ENCODE assay signal across 20 cellular contexts in genomic region chr5:14783689-14784088, GRCh38.
DNase-seq lines count a peak whose midpoint lies in the region; ATAC-seq and TF ChIP-seq lines count a peak whose summit lies in the region.
"Had no signal": no experiment of that assay in that cellular context is flagged by ENCODE, and none has a peak within 500 bp of the region (broad histone marks: within the 10 kb centered on the region; RNA-seq: fewer than 3 reads in every experiment).

No MANE protein-coding gene starts in this region.

- H3K27me3 Mint-ChIP-seq in activated CD4-positive, alpha-beta T cell treated with anti-CD3 and anti-CD28 coated beads for 36 hours, result no peaks in the 10 kb centered on the region
- H3K27me3 Mint-ChIP-seq in activated T-helper 2 cell treated with anti-CD3 and anti-CD28 coated beads, Interferon-gamma antibody, Interleukin-2, Interleukin-4, amounts not matched to agents 10 μg/mL and 5 μg/mL and 100 μg/mL, durations not matched to agents 14 hours and 24 hours and 36 hours (ENCODE audit: low read depth), result no peaks in the 10 kb centered on the region
- H3K27me3 Mint-ChIP-seq: CD4-positive, alpha-beta T cell; type B pancreatic cell had no signal

- no peak overlapping the region for H3K4me3 Mint-ChIP-seq in activated CD4-positive, alpha-beta T cell treated with anti-CD3 and anti-CD28 coated beads for 36 hours
- no peak overlapping the region for H3K4me3 Mint-ChIP-seq in activated T-helper 2 cell treated with anti-CD3 and anti-CD28 coated beads, Interferon-gamma antibody, Interleukin-2, Interleukin-4, amounts not matched to agents 10 μg/mL and 5 μg/mL and 100 μg/mL, durations not matched to agents 14 hours and 24 hours and 36 hours (ENCODE audit: low read depth)
- H3K4me3 Mint-ChIP-seq: CD4-positive, alpha-beta T cell; neural crest cell; type B pancreatic cell had no signal

- DNase-seq in activated CD4-positive, alpha-beta T cell treated with anti-CD3 and anti-CD28 coated beads for 36 hours, result no peak
- DNase-seq in activated CD4-positive, alpha-beta T cell treated with anti-CD3 and anti-CD28 coated beads, Interleukin-2, amount 50 U/mL, for 48 hours, result no peak
- no peak for DNase-seq in activated T-helper 2 cell treated with anti-CD3 and anti-CD28 coated beads, Interferon-gamma antibody, Interleukin-2, Interleukin-4, amounts not matched to agents 10 μg/mL and 5 μg/mL and 100 μg/mL, durations not matched to agents 14 hours and 24 hours and 36 hours (ENCODE audit: low spot score)
- DNase-seq in UCSD-AML1 (lab: John Stamatoyannopoulos, UW; ENCODE audit: unreplicated experiment) (no peak), DMS53 (lab: John Stamatoyannopoulos, UW) (no peak), BE2C (no peak)
- DNase-seq: 8988T; activated CD8-positive, alpha-beta memory T cell treated with anti-CD3 and anti-CD28 coated beads, Interleukin-2, amount 50 U/mL, for 48 hours; CD4-positive, alpha-beta T cell; EL; mammary epithelial cell; NCI-H1694; NCI-H510A; PC-3; SK-N-SH had no signal

- peaks cover 24% of the 10 kb centered on the region for H3K36me3 Mint-ChIP-seq in activated CD4-positive, alpha-beta T cell treated with anti-CD3 and anti-CD28 coated beads for 36 hours (ENCODE audit: low read depth)
- peaks cover 38% of the 10 kb centered on the region for H3K36me3 Mint-ChIP-seq in activated T-helper 2 cell treated with anti-CD3 and anti-CD28 coated beads, Interferon-gamma antibody, Interleukin-2, Interleukin-4, amounts not matched to agents 10 μg/mL and 5 μg/mL and 100 μg/mL, durations not matched to agents 14 hours and 24 hours and 36 hours (ENCODE audit: low read depth)

- peaks cover 54% of the 10 kb centered on the region for H3K4me1 Mint-ChIP-seq in activated CD4-positive, alpha-beta T cell treated with anti-CD3 and anti-CD28 coated beads for 36 hours
- H3K4me1 Mint-ChIP-seq in activated T-helper 2 cell treated with anti-CD3 and anti-CD28 coated beads, Interferon-gamma antibody, Interleukin-2, Interleukin-4, amounts not matched to agents 10 μg/mL and 5 μg/mL and 100 μg/mL, durations not matched to agents 14 hours and 24 hours and 36 hours (ENCODE audit: low read depth), result peaks cover 30% of the 10 kb centered on the region

- H3K9me3 ChIP-seq in BE2C, result no peaks in the 10 kb centered on the region
- H3K9me3 ChIP-seq: right atrium auricular region, SK-N-SH had no signal

- CTCF ChIA-PET in activated CD4-positive, alpha-beta T cell treated with anti-CD3 and anti-CD28 coated beads for 36 hours (lab: Charles Lee), result interaction anchor here (0.6 to 1.0 kb wide), 2 partner anchors 33 to 220 kb away, joined by 3 to 4 read pairs; no protein-coding TSS in a partner anchor

- POLR2A ChIA-PET in activated CD4-positive, alpha-beta T cell treated with anti-CD3 and anti-CD28 coated beads for 36 hours (lab: Charles Lee), result no interaction called here

- H3K27ac Mint-ChIP-seq in activated CD4-positive, alpha-beta T cell treated with anti-CD3 and anti-CD28 coated beads for 36 hours, result no peak overlapping the region
- peak overlapping the region; percentile 44 for H3K27ac Mint-ChIP-seq in activated T-helper 2 cell treated with anti-CD3 and anti-CD28 coated beads, Interferon-gamma antibody, Interleukin-2, Interleukin-4, amounts not matched to agents 10 μg/mL and 5 μg/mL and 100 μg/mL, durations not matched to agents 14 hours and 24 hours and 36 hours
- H3K27ac Mint-ChIP-seq: CD4-positive, alpha-beta T cell; type B pancreatic cell had no signal

- peak; percentile 90 for ATAC-seq in activated CD4-positive, alpha-beta T cell treated with anti-CD3 and anti-CD28 coated beads for 36 hours
- ATAC-seq in GM21381 (IDR thresholded peaks at IDR 0.05; ENCODE audit: unreplicated experiment) (peak; percentile 87), HG03095 (IDR thresholded peaks at IDR 0.05; ENCODE audit: unreplicated experiment) (peak; percentile 59)
- ATAC-seq: PC-3 had no signal

- intact Hi-C loops in activated CD4-positive, alpha-beta T cell treated with anti-CD3 and anti-CD28 coated beads for 36 hours (cut with DNase I, micrococcal nuclease), result no loop called here
- intact Hi-C loops in activated T-helper 2 cell treated with anti-CD3 and anti-CD28 coated beads, Interferon-gamma antibody, Interleukin-2, Interleukin-4, amounts not matched to agents 10 μg/mL and 5 μg/mL and 100 μg/mL, durations not matched to agents 14 hours and 24 hours and 36 hours (cut with micrococcal nuclease), result no loop called here

- no peaks in the 10 kb centered on the region for H3K9me3 Mint-ChIP-seq in activated CD4-positive, alpha-beta T cell treated with anti-CD3 and anti-CD28 coated beads for 36 hours (ENCODE audit: low read depth)
- H3K9me3 Mint-ChIP-seq in activated T-helper 2 cell treated with anti-CD3 and anti-CD28 coated beads, Interferon-gamma antibody, Interleukin-2, Interleukin-4, amounts not matched to agents 10 μg/mL and 5 μg/mL and 100 μg/mL, durations not matched to agents 14 hours and 24 hours and 36 hours, result no peaks in the 10 kb centered on the region
- H3K9me3 Mint-ChIP-seq: CD4-positive, alpha-beta T cell had no signal

- no peaks in the 10 kb centered on the region for H3K4me1 ChIP-seq in BE2C

- no peak for TF ChIP-seq CTCF in BE2C (IDR thresholded peaks at IDR 0.05; ENCODE audit: low read depth, low read length)

- no peaks in the 10 kb centered on the region for H3K36me3 ChIP-seq in BE2C
- H3K36me3 ChIP-seq: right atrium auricular region had no signal

- H3K4me3 ChIP-seq in BE2C (ENCODE audit: low read depth, low read length), result no peak overlapping the region
- H3K4me3 ChIP-seq: right atrium auricular region had no signal

- H3K27me3 ChIP-seq in BE2C, result no peaks in the 10 kb centered on the region
- H3K27me3 ChIP-seq: right atrium auricular region had no signal
